Comparison of ENCODE assay signal across 11 cellular contexts in genomic region chr3:149620291-149621020, GRCh38. TPM values are rescaled to one million over a fixed set of nuclear protein-coding genes. Genes with fewer than 3 reads are reported as not detected.
DNase-seq lines count a peak whose midpoint lies in the region; ATAC-seq lines count a peak whose summit lies in the region.
"Had no signal": no experiment of that assay in that cellular context is flagged by ENCODE, and none has a peak within 500 bp of the region (broad histone marks: within the 10 kb centered on the region; RNA-seq: fewer than 3 reads in every experiment).

No MANE protein-coding gene starts in this region.

- H3K36me3 Mint-ChIP-seq in CD4-positive, alpha-beta memory T cell: no peaks in the 10 kb centered on the region

- ATAC-seq in GM19023 (IDR thresholded peaks at IDR 0.05; ENCODE audit: unreplicated experiment) (peak; percentile 55), HG03520 (IDR thresholded peaks at IDR 0.05; ENCODE audit: unreplicated experiment) (peak; percentile 55), GM21447 (IDR thresholded peaks at IDR 0.05; ENCODE audit: unreplicated experiment) (no peak)

- no peaks in the 10 kb centered on the region for H3K27me3 ChIP-seq in ACC112 (ENCODE audit: insufficient read depth, low read length)
- no peaks in the 10 kb centered on the region for H3K27me3 ChIP-seq in CD4-positive, alpha-beta memory T cell (ENCODE audit: insufficient read depth, low read length)
- H3K27me3 ChIP-seq: thyroid gland had no signal

- peaks cover 78% of the 10 kb centered on the region for H3K79me2 ChIP-seq in ACC112 (ENCODE audit: control insufficient read depth, insufficient read depth, low read length, unreplicated experiment)

- H3K4me3 Mint-ChIP-seq in CD4-positive, alpha-beta memory T cell: no peak overlapping the region

- H3K27me3 Mint-ChIP-seq in CD4-positive, alpha-beta memory T cell: peaks cover 5% of the 10 kb centered on the region in 2 donors

- H3K9me3 Mint-ChIP-seq in CD4-positive, alpha-beta memory T cell: peaks cover 0 to 1% (median 0%) of the 10 kb centered on the region in 8 donors

- POLR2A ChIA-PET in CD4-positive, alpha-beta memory T cell (lab: Charles Lee; ENCODE audit: partially characterized antibody): no interaction called here

- CTCF ChIA-PET in CD4-positive, alpha-beta memory T cell (lab: Charles Lee; ENCODE audit: partially characterized antibody): interaction anchor here (1.0 kb wide), 1 partner anchor 8 kb away, joined by 3 read pairs; no protein-coding TSS in a partner anchor

- peak overlapping the region in 1 of 7 donors; percentile 46 for H3K27ac Mint-ChIP-seq in CD4-positive, alpha-beta memory T cell

- no peaks in the 10 kb centered on the region for H3K9me3 ChIP-seq in CD4-positive, alpha-beta memory T cell (ENCODE audit: control insufficient read depth in 1 of 2, low read length in 2 of 2)
- H3K9me3 ChIP-seq: thyroid gland had no signal

- DNase-seq in epithelial cell of prostate (ENCODE audit: low read depth, low spot score) (no peak), dermis blood vessel endothelial cell (no peak)
- DNase-seq in CD4-positive, alpha-beta memory T cell: no peak
- DNase-seq in effector CD8-positive, alpha-beta T cell (lab: John Stamatoyannopoulos, UW): no peak
- DNase-seq: DMS79, NCI-H526, thyroid gland had no signal

- H3K4me3 ChIP-seq in ACC112 (ENCODE audit: low read depth, low read length): peak overlapping the region; percentile 38; the same call in 1 of the 2 replicates
- no peak overlapping the region for H3K4me3 ChIP-seq in CD4-positive, alpha-beta memory T cell (ENCODE audit: low read length in 2 of 2)
- H3K4me3 ChIP-seq: thyroid gland had no signal

- intact Hi-C loops in CD4-positive, alpha-beta memory T cell (cut with micrococcal nuclease): no loop called here

- 0 out of 2 replicates have a peak, but pooled peaks cover 6% of the 10 kb centered on the region for H3K36me3 ChIP-seq in ACC112 (ENCODE audit: insufficient read depth, low read length)
- H3K36me3 ChIP-seq in CD4-positive, alpha-beta memory T cell (ENCODE audit: insufficient read depth, low read length): no peaks in the 10 kb centered on the region
- H3K36me3 ChIP-seq: thyroid gland had no signal

- H3K27ac ChIP-seq in ACC112 (ENCODE audit: low read depth, low read length): peak overlapping the region; percentile 90
- peak overlapping the region; percentile 26 for H3K27ac ChIP-seq in epithelial cell of prostate
- H3K27ac ChIP-seq in CD4-positive, alpha-beta memory T cell (ENCODE audit: low read depth, low read length): no peak overlapping the region

- no peak overlapping the region for H2AFZ ChIP-seq in ACC112 (ENCODE audit: low read length, unreplicated experiment)

- peaks cover 71% of the 10 kb centered on the region for H3K4me1 ChIP-seq in ACC112 (ENCODE audit: control insufficient read depth, insufficient read depth, low read length, unreplicated experiment)
- H3K4me1 ChIP-seq in CD4-positive, alpha-beta memory T cell (ENCODE audit: insufficient read depth, low read length): no peaks in the 10 kb centered on the region

- peaks cover 4 to 14% (median 6%) of the 10 kb centered on the region in 4 donors for H3K4me1 Mint-ChIP-seq in CD4-positive, alpha-beta memory T cell

RNA-seq across cellular contexts. Expression of gene WWTR1, which starts 37.4 kb away (rescaled TPM):
- 1 to 10 TPM; 1.1 to 1.2 TPM for total RNA-seq in CD4-positive, alpha-beta memory T cell
- under 1 TPM in 1 of 2 donors, not detected in 1; 0.41 TPM for polyA plus RNA-seq in CD4-positive, alpha-beta memory T cell
- 111 and 207 TPM in 2 replicates for total RNA-seq in dermis blood vessel endothelial cell

Comparison
In these comparisons a context has a peak if more than half of its experiments do, and no peak if none do; other contexts are left out.
1. RNA of gene WWTR1, which starts 37.4 kb away (total RNA-seq): 111 to 207 TPM in dermis blood vessel endothelial cell; 1.1 to 1.2 TPM in CD4-positive, alpha-beta memory T cell; every median in the first group is over 10 times any median in the second.